Comparison of ENCODE assay signal across 36 cellular contexts in genomic region chr17:36153887-36154576, GRCh38. TPM values are rescaled to one million over a fixed set of nuclear protein-coding genes. Genes with fewer than 3 reads are reported as not detected.
DNase-seq lines count a peak whose midpoint lies in the region; ATAC-seq and TF ChIP-seq lines count a peak whose summit lies in the region.
"Had no signal": no experiment of that assay in that cellular context is flagged by ENCODE, and none has a peak within 500 bp of the region (broad histone marks: within the 10 kb centered on the region; RNA-seq: fewer than 3 reads in every experiment).

No MANE protein-coding gene starts in this region.

- peak; percentile 26 for ATAC-seq in activated CD4-positive, alpha-beta T cell treated with anti-CD3 and anti-CD28 coated beads for 36 hours
- ATAC-seq in naive thymus-derived CD4-positive, alpha-beta T cell: peak; percentile 25
- ATAC-seq in mucosa of descending colon: no peak
- ATAC-seq: gastrocnemius medialis, lower lobe of right lung, right cardiac atrium had no signal

- H2AFZ ChIP-seq in OCI-LY3 (ENCODE audit: low read depth, low read length): no peak overlapping the region
- H2AFZ ChIP-seq: parathyroid adenoma had no signal

- H3K27ac Mint-ChIP-seq in activated CD4-positive, alpha-beta T cell treated with anti-CD3 and anti-CD28 coated beads for 36 hours: no peak overlapping the region
- peak overlapping the region in 2 of 9 donors; percentile 26 to 33 for H3K27ac Mint-ChIP-seq in naive thymus-derived CD4-positive, alpha-beta T cell
- no peak overlapping the region for H3K27ac Mint-ChIP-seq in osteocyte (ENCODE audit: unreplicated experiment)
- H3K27ac Mint-ChIP-seq: activated CD4-positive, alpha-beta T cell treated with anti-CD3 and anti-CD28 coated beads, Interleukin-2, amount 10 ng/mL, durations not matched to agents 7 days and 5 days had no signal

- peaks cover 44% of the 10 kb centered on the region for H3K4me1 ChIP-seq in OCI-LY3 (ENCODE audit: low read length)
- H3K4me1 ChIP-seq in naive thymus-derived CD4-positive, alpha-beta T cell (ENCODE audit: control insufficient read depth in 2 of 2, insufficient read depth in 2 of 2, low read length in 2 of 2): no peaks in the 10 kb centered on the region
- H3K4me1 ChIP-seq in mucosa of descending colon (ENCODE audit: low read depth): peaks cover under 1% of the 10 kb centered on the region
- H3K4me1 ChIP-seq: Caco-2, gastrocnemius medialis, parathyroid adenoma, SJCRH30, thyroid gland, vagina had no signal

- no peaks in the 10 kb centered on the region for H3K4me1 Mint-ChIP-seq in activated CD4-positive, alpha-beta T cell treated with anti-CD3 and anti-CD28 coated beads for 36 hours
- peaks cover 0 to 8% (median 2%) of the 10 kb centered on the region in 7 donors for H3K4me1 Mint-ChIP-seq in naive thymus-derived CD4-positive, alpha-beta T cell
- no peaks in the 10 kb centered on the region for H3K4me1 Mint-ChIP-seq in osteocyte (ENCODE audit: unreplicated experiment)
- H3K4me1 Mint-ChIP-seq: activated CD4-positive, alpha-beta T cell treated with anti-CD3 and anti-CD28 coated beads, Interleukin-2, amount 10 ng/mL, durations not matched to agents 7 days and 5 days had no signal

- H3K36me3 ChIP-seq in OCI-LY3 (replicated peaks; ENCODE audit: low read depth, low read length): no peaks in the 10 kb centered on the region
- no peaks in the 10 kb centered on the region for H3K36me3 ChIP-seq in naive thymus-derived CD4-positive, alpha-beta T cell (ENCODE audit: control insufficient read depth in 2 of 3, insufficient read depth in 3 of 3, low read length in 3 of 3)
- H3K36me3 ChIP-seq in mucosa of descending colon (ENCODE audit: low read depth): no peaks in the 10 kb centered on the region
- H3K36me3 ChIP-seq: gastrocnemius medialis, lower lobe of right lung, SJCRH30, thyroid gland, vagina had no signal

- H3K9me3 Mint-ChIP-seq in activated CD4-positive, alpha-beta T cell treated with anti-CD3 and anti-CD28 coated beads for 36 hours (ENCODE audit: low read depth): no peaks in the 10 kb centered on the region
- no peaks in the 10 kb centered on the region for H3K9me3 Mint-ChIP-seq in naive thymus-derived CD4-positive, alpha-beta T cell
- no peaks in the 10 kb centered on the region for H3K9me3 Mint-ChIP-seq in osteocyte (ENCODE audit: unreplicated experiment)
- H3K9me3 Mint-ChIP-seq: activated CD4-positive, alpha-beta T cell treated with anti-CD3 and anti-CD28 coated beads, Interleukin-2, amount 10 ng/mL, durations not matched to agents 7 days and 5 days; CD14-positive monocyte; neural crest cell had no signal

- peak overlapping the region; percentile 76 for H3K4me2 ChIP-seq in OCI-LY3 (ENCODE audit: low read length)
- H3K4me2 ChIP-seq: smooth muscle cell had no signal

- CTCF ChIA-PET in activated CD4-positive, alpha-beta T cell treated with anti-CD3 and anti-CD28 coated beads for 36 hours (lab: Charles Lee): no interaction called here
- CTCF ChIA-PET in naive thymus-derived CD4-positive, alpha-beta T cell (lab: Charles Lee): no interaction called here

- H3K27me3 Mint-ChIP-seq in activated CD4-positive, alpha-beta T cell treated with anti-CD3 and anti-CD28 coated beads for 36 hours: peaks cover 17% of the 10 kb centered on the region
- H3K27me3 Mint-ChIP-seq in naive thymus-derived CD4-positive, alpha-beta T cell: peaks cover 11 to 48% (median 24%) of the 10 kb centered on the region in 5 donors
- peaks cover 53% of the 10 kb centered on the region for H3K27me3 Mint-ChIP-seq in osteocyte (ENCODE audit: unreplicated experiment)

- H3K4me3 ChIP-seq in OCI-LY3 (ENCODE audit: low read length) (peak overlapping the region; percentile 62), mucosa of descending colon (no peak overlapping the region)
- no peak overlapping the region for H3K4me3 ChIP-seq in naive thymus-derived CD4-positive, alpha-beta T cell (ENCODE audit: low read length)
- H3K4me3 ChIP-seq: gastrocnemius medialis, lower lobe of right lung, SJCRH30, smooth muscle cell, thyroid gland, vagina had no signal

- H3K36me3 Mint-ChIP-seq in activated CD4-positive, alpha-beta T cell treated with anti-CD3 and anti-CD28 coated beads for 36 hours (ENCODE audit: low read depth): no peaks in the 10 kb centered on the region
- H3K36me3 Mint-ChIP-seq in naive thymus-derived CD4-positive, alpha-beta T cell: no peaks in the 10 kb centered on the region
- no peaks in the 10 kb centered on the region for H3K36me3 Mint-ChIP-seq in osteocyte (ENCODE audit: unreplicated experiment)
- H3K36me3 Mint-ChIP-seq: CD14-positive monocyte had no signal

- no peaks in the 10 kb centered on the region for H4K20me1 ChIP-seq in OCI-LY3 (ENCODE audit: insufficient read depth, low read length)

- POLR2A ChIA-PET in activated CD4-positive, alpha-beta T cell treated with anti-CD3 and anti-CD28 coated beads for 36 hours (lab: Charles Lee): no interaction called here
- POLR2A ChIA-PET in naive thymus-derived CD4-positive, alpha-beta T cell (lab: Charles Lee): no interaction called here

- H3K9ac ChIP-seq in OCI-LY3 (ENCODE audit: low read length): peak overlapping the region; percentile 6; the same call in 1 of the 2 replicates
- H3K9ac ChIP-seq: parathyroid adenoma had no signal

- no peaks in the 10 kb centered on the region for H3K79me2 ChIP-seq in OCI-LY3 (ENCODE audit: low read length)
- H3K79me2 ChIP-seq: parathyroid adenoma had no signal

- intact Hi-C loops in activated CD4-positive, alpha-beta T cell treated with anti-CD3 and anti-CD28 coated beads for 36 hours (cut with DNase I, micrococcal nuclease): no loop called here
- intact Hi-C loops in naive thymus-derived CD4-positive, alpha-beta T cell (cut with micrococcal nuclease): no loop called here
- intact Hi-C loops in mucosa of descending colon (cut with DNase I, micrococcal nuclease): no loop called here

- H3K27ac ChIP-seq in OCI-LY3 (ENCODE audit: low read length): peak overlapping the region; percentile 40
- H3K27ac ChIP-seq in naive thymus-derived CD4-positive, alpha-beta T cell (ENCODE audit: low read depth, low read length): no peak overlapping the region
- H3K27ac ChIP-seq: gastrocnemius medialis, lower lobe of right lung, parathyroid adenoma, SJCRH30, thyroid gland, vagina had no signal

- no peak overlapping the region for H3K4me3 Mint-ChIP-seq in activated CD4-positive, alpha-beta T cell treated with anti-CD3 and anti-CD28 coated beads for 36 hours
- no peak overlapping the region for H3K4me3 Mint-ChIP-seq in naive thymus-derived CD4-positive, alpha-beta T cell
- no peak overlapping the region for H3K4me3 Mint-ChIP-seq in osteocyte (ENCODE audit: unreplicated experiment)
- H3K4me3 Mint-ChIP-seq: activated CD4-positive, alpha-beta T cell treated with anti-CD3 and anti-CD28 coated beads, Interleukin-2, amount 10 ng/mL, durations not matched to agents 7 days and 5 days; CD14-positive monocyte; neural crest cell had no signal

- H3K9me3 ChIP-seq in OCI-LY3 (ENCODE audit: insufficient read depth, low read length) (no peaks in the 10 kb centered on the region), mucosa of descending colon (no peaks in the 10 kb centered on the region)
- no peaks in the 10 kb centered on the region for H3K9me3 ChIP-seq in naive thymus-derived CD4-positive, alpha-beta T cell (ENCODE audit: control insufficient read depth in 2 of 3, low read length in 3 of 3)
- H3K9me3 ChIP-seq: Caco-2, gastrocnemius medialis, lower lobe of right lung, SJCRH30, thyroid gland, vagina had no signal

- TF ChIP-seq CTCF in OCI-LY3 (IDR thresholded peaks at IDR 0.05; ENCODE audit: low read depth, low read length) (no peak), osteocyte (IDR thresholded peaks at IDR 0.05) (no peak), mucosa of descending colon (IDR thresholded peaks at IDR 0.05) (no peak)

- DNase-seq in activated CD4-positive, alpha-beta T cell treated with anti-CD3 and anti-CD28 coated beads for 36 hours: peak; percentile 13
- DNase-seq in activated CD4-positive, alpha-beta T cell treated with anti-CD3 and anti-CD28 coated beads for 1 hour: no peak
- DNase-seq in H4 (ENCODE audit: low spot score): peak; percentile 3
- DNase-seq in naive thymus-derived CD4-positive, alpha-beta T cell: no peak
- no peak for DNase-seq in osteocyte (ENCODE audit: extremely low spot score, unreplicated experiment)
- DNase-seq in mucosa of descending colon: no peak
- DNase-seq in amygdala (lab: John Stamatoyannopoulos, UW): no peak
- DNase-seq: activated CD4-positive, alpha-beta T cell treated with anti-CD3 and anti-CD28 coated beads, Interleukin-2, amount 10 ng/mL, durations not matched to agents 7 days and 5 days; activated naive CD4-positive, alpha-beta T cell treated with Interleukin-2 at 50 U/mL for 16 hours; amniotic stem cell; Caco-2; DMS53; gastrocnemius medialis; hippocampal formation; lower lobe of right lung; NCI-H1417; NCI-H2081 treated with DMSO at 0.1 percent for 48 hours; NCI-H345; NCI-H69; right cardiac atrium; SJCRH30; SW 1271; thyroid gland had no signal

- H3K27me3 ChIP-seq in OCI-LY3 (ENCODE audit: low read depth, low read length): peaks cover 9% of the 10 kb centered on the region
- H3K27me3 ChIP-seq in naive thymus-derived CD4-positive, alpha-beta T cell (ENCODE audit: control insufficient read depth in 2 of 2, insufficient read depth in 2 of 2, low read length in 2 of 2): no peaks in the 10 kb centered on the region
- H3K27me3 ChIP-seq: vagina had no signal

RNA-seq across cellular contexts. Expression of gene TBC1D3B, which starts 22.4 kb away (rescaled TPM):
- 1 to 10 TPM in 1 of 2 experiments, under 1 TPM in 1; 0.83 to 2.0 TPM for total RNA-seq in activated CD4-positive, alpha-beta T cell treated with anti-CD3 and anti-CD28 coated beads for 36 hours
- total RNA-seq in H4 (2014; rRNA removed; shearing (Covaris generic)): 0.39 TPM in 1 of 2 replicates, not detected in the other
- total RNA-seq in naive thymus-derived CD4-positive, alpha-beta T cell: 10 to 100 TPM in 2 of 5 experiments, 1 to 10 TPM in 3; 4.0 to 13.3 (median 9.7) TPM
- not detected for polyA plus RNA-seq in naive thymus-derived CD4-positive, alpha-beta T cell
- 11.7 and 12.6 TPM in 2 replicates for total RNA-seq in osteocyte
- total RNA-seq in mucosa of descending colon: 10 to 100 TPM in 2 of 3 donors, 1 to 10 TPM in 1; 8.0 to 12.9 (median 10.8) TPM
- total RNA-seq: HT1080, M059J, mononuclear cell, smooth muscle cell had no signal
- polyA plus RNA-seq: CD14-positive monocyte had no signal

RNA-seq across cellular contexts. Expression of gene CCL3L1, which starts 42.5 kb away (rescaled TPM):
- 1 to 10 TPM; 5.8 to 6.4 TPM for total RNA-seq in activated CD4-positive, alpha-beta T cell treated with anti-CD3 and anti-CD28 coated beads for 36 hours
- total RNA-seq in H4 (2014; rRNA removed; shearing (Covaris generic)): not detected in 2 replicates
- total RNA-seq in naive thymus-derived CD4-positive, alpha-beta T cell: 10 to 100 TPM in 2 of 5 experiments, 1 to 10 TPM in 1, under 1 TPM in 1, not detected in 1; 0.70 to 57.5 (median 17.7) TPM
- polyA plus RNA-seq in naive thymus-derived CD4-positive, alpha-beta T cell: not detected
- not detected in 2 replicates for total RNA-seq in osteocyte
- total RNA-seq in mucosa of descending colon: 1 to 10 TPM in 1 of 3 donors, under 1 TPM in 1, not detected in 1; 0.66 to 1.4 TPM
- total RNA-seq: A172; activated CD4-positive, alpha-beta T cell treated with anti-CD3 and anti-CD28 coated beads, Interleukin-2, amount 10 ng/mL, durations not matched to agents 7 days and 5 days; Caco-2; endothelial cell of umbilical vein; fibroblast of lung; gastrocnemius medialis; H1; HT1080; M059J; right cardiac atrium; SJCRH30; thyroid gland; vagina had no signal
- polyA plus RNA-seq: endothelial cell of umbilical vein, fibroblast of lung had no signal

RNA-seq across cellular contexts. Expression of gene CCL4, which starts 50.4 kb away (rescaled TPM):
- 100 to 1,000 TPM; 290 to 311 TPM for total RNA-seq in activated CD4-positive, alpha-beta T cell treated with anti-CD3 and anti-CD28 coated beads for 36 hours
- total RNA-seq in H4 (2014; rRNA removed; shearing (Covaris generic)): not detected in 2 replicates
- 10 to 100 TPM in 3 of 5 experiments, 1 to 10 TPM in 2; 1.6 to 35.6 (median 12.8) TPM for total RNA-seq in naive thymus-derived CD4-positive, alpha-beta T cell
- under 1 TPM; 0.74 to 0.96 TPM for polyA plus RNA-seq in naive thymus-derived CD4-positive, alpha-beta T cell
- total RNA-seq in osteocyte: not detected in 2 replicates
- total RNA-seq in mucosa of descending colon: 1 to 10 TPM; 3.7 to 8.8 (median 4.1) TPM
- total RNA-seq: A172, Caco-2, endothelial cell of umbilical vein, fibroblast of lung, H1, HT1080, neural crest cell, SJCRH30 had no signal
- polyA plus RNA-seq: endothelial cell of umbilical vein, fibroblast of lung, H1, smooth muscle cell had no signal

RNA-seq across cellular contexts. Expression of gene CCL4L2, which starts 56.8 kb away (rescaled TPM):
- 1 to 10 TPM; 4.8 to 6.4 TPM for total RNA-seq in activated CD4-positive, alpha-beta T cell treated with anti-CD3 and anti-CD28 coated beads for 36 hours
- total RNA-seq in H4 (2014; rRNA removed; shearing (Covaris generic)): not detected in 2 replicates
- total RNA-seq in naive thymus-derived CD4-positive, alpha-beta T cell: 10 to 100 TPM in 1 of 5 experiments, 1 to 10 TPM in 2, not detected in 2; 5.3 to 10.0 (median 9.7) TPM
- polyA plus RNA-seq in naive thymus-derived CD4-positive, alpha-beta T cell: not detected
- total RNA-seq in osteocyte (not detected in 2 replicates), mucosa of descending colon (1 to 10 TPM; 1.1 to 3.3 (median 2.9) TPM)
- total RNA-seq: A172; activated CD4-positive, alpha-beta T cell treated with anti-CD3 and anti-CD28 coated beads, Interleukin-2, amount 10 ng/mL, durations not matched to agents 7 days and 5 days; Caco-2; endothelial cell of umbilical vein; fibroblast of lung; gastrocnemius medialis; H1; HT1080; M059J; neural crest cell; SJCRH30; smooth muscle cell had no signal
- polyA plus RNA-seq: endothelial cell of umbilical vein, fibroblast of lung, H1, smooth muscle cell had no signal

Comparison
In these comparisons a context has a peak if more than half of its experiments do, and no peak if none do; other contexts are left out.
1. DNase-seq: peak in activated CD4-positive, alpha-beta T cell treated with anti-CD3 and anti-CD28 coated beads for 36 hours (single experiment) and H4 (single experiment); none in activated CD4-positive, alpha-beta T cell treated with anti-CD3 and anti-CD28 coated beads for 1 hour (single experiment), naive thymus-derived CD4-positive, alpha-beta T cell (0 of 9), osteocyte (single experiment), mucosa of descending colon (0 of 3) and amygdala (0 of 56).